In genomic region chr10:122878799-122879338, GRCh38 we compare ENCODE assay signal across 9 cellular contexts. TPM values are rescaled to one million over a fixed set of nuclear protein-coding genes. Genes with fewer than 3 reads are reported as not detected.
DNase-seq lines count a peak whose midpoint lies in the region; ATAC-seq, FAIRE-seq and TF ChIP-seq lines count a peak whose summit lies in the region.
"Had no signal": no experiment of that assay in that cellular context is flagged by ENCODE, and none has a peak within 500 bp of the region (broad histone marks: within the 10 kb centered on the region; RNA-seq: fewer than 3 reads in every experiment).

No MANE protein-coding gene starts in this region.

- TF ChIP-seq EP300 in GM12878 (IDR thresholded peaks at IDR 0.05; ENCODE audit: borderline replicate concordance in 1 of 2, control insufficient read depth in 1 of 2, low read depth in 2 of 2, low read length in 2 of 2) (no peak), upper lobe of left lung (IDR thresholded peaks at IDR 0.05) (no peak)

- H3K36me3 ChIP-seq in DND-41 (ENCODE audit: insufficient read depth, low read length) (no peaks in the 10 kb centered on the region; the same call in 1 of the 2 replicates), MM.1S (replicated peaks; ENCODE audit: insufficient read depth, low read length) (no peaks in the 10 kb centered on the region), GM12878 (ENCODE audit: control insufficient read depth in 2 of 2, insufficient read depth in 2 of 2, low read length in 1 of 2) (no peaks in the 10 kb centered on the region), upper lobe of left lung (no peaks in the 10 kb centered on the region)

- ATAC-seq in DND-41 (ENCODE audit: insufficient read depth, low read depth) (peak; percentile 20; the same call in 2 of the 3 replicates), GM21529 (IDR thresholded peaks at IDR 0.05; ENCODE audit: unreplicated experiment) (peak; percentile 9), GM12878 (peak; percentile 39), left lobe of liver (peak; percentile 8), upper lobe of left lung (ENCODE audit: low FRiP score in 2 of 2) (peak; percentile 29 to 54), GM21390 (IDR thresholded peaks at IDR 0.05; ENCODE audit: unreplicated experiment) (no peak)

- H3K4me2 ChIP-seq in DND-41 (ENCODE audit: insufficient read depth, low read length) (peak overlapping the region; percentile 71), MM.1S (ENCODE audit: low read depth, low read length) (peak overlapping the region; percentile 89), GM12878 (ENCODE audit: control insufficient read depth, insufficient read depth) (peak overlapping the region; percentile 51)

- TF ChIP-seq RAD21 in GM12878 (IDR thresholded peaks at IDR 0.05; ENCODE audit: insufficient read depth, low read depth, low read length) = no peak

- WGBS in GM12878 (ENCODE audit: insufficient coverage, insufficient replicate concordance, low lambda C conversion rate, missing lambda C conversion rate) = 2% methylated on average over 14 of the region's 14 CpGs
- WGBS in upper lobe of left lung, 2 donors = 35 to 56% methylated on average over 5 to 14 of the region's 14 CpGs

- RAD21 ChIA-PET in GM12878 (lab: Charles Lee; ENCODE audit: unreplicated experiment) = no interaction called here

- peak overlapping the region; percentile 83 to 98 for H3K4me3 ChIP-seq in DND-41 (ENCODE audit: low read depth in 1 of 2, low read length in 2 of 2)
- H3K4me3 ChIP-seq in MM.1S (ENCODE audit: low read length) = peak overlapping the region; percentile 70
- peak overlapping the region; percentile 82 for H3K4me3 ChIP-seq in GM12878
- H3K4me3 ChIP-seq in upper lobe of left lung = peak overlapping the region; percentile 39 to 77 (median 54)

- no peak for TF ChIP-seq POLR2A in GM12878 (IDR thresholded peaks at IDR 0.05; ENCODE audit: low read depth, low read length)
- TF ChIP-seq POLR2A in upper lobe of left lung (IDR thresholded peaks at IDR 0.05) = no peak

- DNase-seq in DND-41 (no peak), MM.1S (no peak), GM12878 (ENCODE audit: low read depth, low spot score) (no peak), left lobe of liver (ENCODE audit: low spot score) (no peak), upper lobe of left lung (no peak), HT-29 (ENCODE audit: low spot score) (no peak)

- CTCF ChIA-PET in GM12878 (lab: Yijun Ruan, JAX) = interaction anchor here (0.6 kb wide), 1 partner anchor 120 kb away, joined by 3 read pairs; no protein-coding TSS in a partner anchor

- H2AFZ ChIP-seq in DND-41 (ENCODE audit: low read depth, low read length) (peak overlapping the region; percentile 96), MM.1S (ENCODE audit: low read length) (peak overlapping the region; percentile 92), GM12878 (ENCODE audit: control insufficient read depth, low read depth, low read length) (peak overlapping the region; percentile 99)

- 0 out of 2 replicates have a peak, but pooled peaks cover 2% of the 10 kb centered on the region for H3F3A ChIP-seq in MM.1S (ENCODE audit: insufficient read depth, low read length)

- H3K9me2 ChIP-seq in MM.1S (replicated peaks; ENCODE audit: insufficient read depth, low read length) = no peaks in the 10 kb centered on the region

- no peaks in the 10 kb centered on the region for H3K27me3 ChIP-seq in DND-41 (ENCODE audit: insufficient read depth, low read length, poor library complexity)
- H3K27me3 ChIP-seq in MM.1S (replicated peaks; ENCODE audit: insufficient read depth, low read length) = no peaks in the 10 kb centered on the region
- no peaks in the 10 kb centered on the region for H3K27me3 ChIP-seq in GM12878 (replicated peaks in 1 of 2; ENCODE audit: control insufficient read depth in 2 of 2, insufficient read depth in 2 of 2, low read length in 1 of 2)
- H3K27me3 ChIP-seq in upper lobe of left lung = no peaks in the 10 kb centered on the region

- SMC1A ChIA-PET in GM12878 (lab: Charles Lee; ENCODE audit: uncharacterized antibody, unreplicated experiment) = no interaction called here

- BruUV-seq in GM12878 (replicated peaks; lab: Mats Ljungman, UMichigan) = TSS peak; percentile 79

- peaks cover 55% of the 10 kb centered on the region for H3K79me2 ChIP-seq in DND-41 (ENCODE audit: insufficient read depth, low read length)
- peaks cover 53% of the 10 kb centered on the region for H3K79me2 ChIP-seq in MM.1S (ENCODE audit: low read length)
- peaks cover 30% of the 10 kb centered on the region for H3K79me2 ChIP-seq in GM12878 (ENCODE audit: control insufficient read depth, insufficient read depth, low read length)

- in situ Hi-C loops in GM12878 (cut with MboI) = no loop called here

- intact Hi-C loops in GM12878 (cut with micrococcal nuclease; ENCODE audit: unreplicated experiment) = loop anchor here (5.0 kb wide), 1 partner anchor 73 kb away; the partner anchor contains the start of gene C10orf88

- no peak for TF ChIP-seq CTCF in DND-41 (IDR thresholded peaks at IDR 0.05; ENCODE audit: borderline replicate concordance, extremely low read depth, low read length, poor library complexity, severe bottlenecking)
- no peak for TF ChIP-seq CTCF in MM.1S (IDR thresholded peaks at IDR 0.05; ENCODE audit: low read length)
- no peak for TF ChIP-seq CTCF in GM12878 (IDR thresholded peaks at IDR 0.05 in 2 of 3, conservative IDR thresholded peaks at IDR 0.05 in 1 of 3; ENCODE audit: control insufficient read depth in 2 of 3, extremely low read depth in 1 of 3, insufficient read depth in 1 of 3, low read depth in 3 of 3, low read length in 3 of 3)
- TF ChIP-seq CTCF in upper lobe of left lung (IDR thresholded peaks at IDR 0.05) = no peak

- FAIRE-seq in GM12878 (lab: Jason Lieb, UNC) = no peak

- H3K9ac ChIP-seq in DND-41 (ENCODE audit: low read depth, low read length) (peak overlapping the region; percentile 80), MM.1S (ENCODE audit: low read length) (peak overlapping the region; percentile 63; the same call in 1 of the 2 replicates), GM12878 (ENCODE audit: control insufficient read depth, insufficient read depth, low read length) (peak overlapping the region; percentile 68)

- no peaks in the 10 kb centered on the region for H3K9me3 ChIP-seq in DND-41 (ENCODE audit: insufficient read depth, low read length, severe bottlenecking)
- H3K9me3 ChIP-seq in MM.1S (replicated peaks; ENCODE audit: insufficient read depth, low read length) = no peaks in the 10 kb centered on the region
- H3K9me3 ChIP-seq in GM12878 (replicated peaks; ENCODE audit: control insufficient read depth, insufficient read depth, low read length) = no peaks in the 10 kb centered on the region; the same call in 2 of the 3 replicates
- no peaks in the 10 kb centered on the region for H3K9me3 ChIP-seq in upper lobe of left lung

- POLR2A ChIA-PET in GM12878 (lab: Charles Lee) = interaction anchor here (0.7 kb wide), 1 partner anchor 1514 kb away, joined by 3 read pairs; no protein-coding TSS in a partner anchor

- H3K4me1 ChIP-seq in DND-41 (ENCODE audit: insufficient read depth, low read length) (peaks cover 30% of the 10 kb centered on the region), MM.1S (ENCODE audit: low read length) (peaks cover 4% of the 10 kb centered on the region), GM12878 (ENCODE audit: control insufficient read depth, insufficient read depth, low read length) (no peaks in the 10 kb centered on the region; the same call in 1 of the 2 replicates), upper lobe of left lung (peaks cover 7 to 21% (median 14%) of the 10 kb centered on the region in 4 donors)

- H3K27ac ChIP-seq in DND-41 (ENCODE audit: low read length) (peak overlapping the region; percentile 93), MM.1S (ENCODE audit: low read length) (no peak overlapping the region; the same call in 1 of the 2 replicates), GM12878 (ENCODE audit: control insufficient read depth, insufficient read depth) (peak overlapping the region; percentile 59), upper lobe of left lung (peak overlapping the region; percentile 21 to 70 (median 64))

- H4K20me1 ChIP-seq in DND-41 (ENCODE audit: insufficient read depth, low read length) = peaks cover 12% of the 10 kb centered on the region; the same call in 1 of the 2 replicates
- H4K20me1 ChIP-seq in MM.1S (ENCODE audit: insufficient read depth, low read length) = no peaks in the 10 kb centered on the region
- H4K20me1 ChIP-seq in GM12878 (ENCODE audit: control insufficient read depth, insufficient read depth) = no peaks in the 10 kb centered on the region

RNA-seq across cellular contexts. Expression of gene FAM24B, which starts 0.5 kb away (rescaled TPM):
- total RNA-seq in GM12878 (2013; cell fraction: nucleolus; rRNA removed) = 18.6 and 20.7 TPM in 2 replicates
- 7.2 and 8.6 TPM in 2 replicates for total RNA-seq in GM12878 (2014; rRNA removed)
- 6.1 and 6.2 TPM in 2 replicates for total RNA-seq in GM12878 (2014; rRNA removed; fragmentation: Illumina TruSeq; extraction: Trizol)
- total RNA-seq in GM12878 (2021) = 4.6 and 6.8 TPM in 2 replicates
- 13.3 TPM for polyA plus RNA-seq in GM12878 (2011; ENCODE audit: low read depth)
- 7.9 and 8.5 TPM in 2 replicates for polyA plus RNA-seq in GM12878 (2011; rRNA removed)
- 5.0 and 7.7 TPM in 2 replicates for polyA plus RNA-seq in GM12878 (2011; cell fraction: cytosol; rRNA removed)
- polyA plus RNA-seq in GM12878 (2011; cell fraction: nucleus; rRNA removed) = 14.0 and 15.8 TPM in 2 replicates
- 9.2 and 9.5 TPM in 2 replicates for polyA plus RNA-seq in GM12878 (2012)
- 4.3 and 7.3 TPM in 2 replicates for polyA plus RNA-seq in GM12878 (2014; fragmentation: Illumina TruSeq; extraction: Trizol)
- 10 to 100 TPM; 13.3 to 15.3 TPM for polyA plus RNA-seq in GM12878 (2014; fragmentation: Nextera tagmentation; extraction: Ambion mirVana)
- 11.6 and 12.3 TPM in 2 replicates for polyA plus RNA-seq in GM12878 (2014; rRNA removed)
- polyA plus RNA-seq in GM12878 (2016; fragmentation: Nextera tagmentation; extraction: Ambion mirVana) = 1 to 10 TPM; 4.8 to 6.6 TPM
- polyA minus RNA-seq in GM12878 (2011; rRNA and poly(A)+ RNA removed) = 1.2 and 3.7 TPM in 2 replicates
- 5.4 TPM in 1 of 2 replicates, not detected in the other for polyA minus RNA-seq in GM12878 (2011; cell fraction: cytosol; rRNA and poly(A)+ RNA removed)
- 3.9 and 6.9 TPM in 2 replicates for polyA minus RNA-seq in GM12878 (2011; cell fraction: nucleus; rRNA and poly(A)+ RNA removed)
- 0.60 TPM for total RNA-seq in left lobe of liver
- 10 to 100 TPM in 1 of 6 donors, 1 to 10 TPM in 5; 1.5 to 10.5 (median 3.4) TPM for total RNA-seq in upper lobe of left lung
- total RNA-seq in HT-29 (2014; rRNA removed; shearing (Covaris generic)) = not detected in 2 replicates

RNA-seq across cellular contexts. Expression of gene FAM24A, which starts 31.5 kb away (rescaled TPM):
- not detected in 2 replicates for total RNA-seq in GM12878 (2013; cell fraction: nucleolus; rRNA removed)
- total RNA-seq in GM12878 (2014; rRNA removed) = not detected in 2 replicates
- not detected in 2 replicates for total RNA-seq in GM12878 (2014; rRNA removed; fragmentation: Illumina TruSeq; extraction: Trizol)
- total RNA-seq in GM12878 (2021) = not detected in 2 replicates
- polyA plus RNA-seq in GM12878 (2011; ENCODE audit: low read depth) = not detected
- not detected in 2 replicates for polyA plus RNA-seq in GM12878 (2011; rRNA removed)
- not detected in 2 replicates for polyA plus RNA-seq in GM12878 (2011; cell fraction: cytosol; rRNA removed)
- polyA plus RNA-seq in GM12878 (2011; cell fraction: nucleus; rRNA removed) = not detected in 2 replicates
- not detected in 2 replicates for polyA plus RNA-seq in GM12878 (2012)
- not detected in 2 replicates for polyA plus RNA-seq in GM12878 (2014; fragmentation: Illumina TruSeq; extraction: Trizol)
- polyA plus RNA-seq in GM12878 (2014; fragmentation: Nextera tagmentation; extraction: Ambion mirVana) = not detected
- not detected in 2 replicates for polyA plus RNA-seq in GM12878 (2014; rRNA removed)
- polyA plus RNA-seq in GM12878 (2016; fragmentation: Nextera tagmentation; extraction: Ambion mirVana) = not detected
- polyA minus RNA-seq in GM12878 (2011; rRNA and poly(A)+ RNA removed) = not detected in 2 replicates
- polyA minus RNA-seq in GM12878 (2011; cell fraction: cytosol; rRNA and poly(A)+ RNA removed) = not detected in 2 replicates
- not detected in 2 replicates for polyA minus RNA-seq in GM12878 (2011; cell fraction: nucleus; rRNA and poly(A)+ RNA removed)
- total RNA-seq in left lobe of liver = not detected
- total RNA-seq in upper lobe of left lung = not detected
- total RNA-seq in HT-29 (2014; rRNA removed; shearing (Covaris generic)) = not detected in 2 replicates
- total RNA-seq: T-helper 2 cell treated with Interferon-gamma antibody and Interleukin-4, amounts not matched to agents 100 ng/mL and 5 ng/mL, for 36 hours had no signal

RNA-seq across cellular contexts. Expression of gene CUZD1, which starts 33.2 kb away (rescaled TPM):
- total RNA-seq in GM12878 (2013; cell fraction: nucleolus; rRNA removed) = 3.6 and 4.0 TPM in 2 replicates
- 1.6 and 1.9 TPM in 2 replicates for total RNA-seq in GM12878 (2014; rRNA removed)
- total RNA-seq in GM12878 (2014; rRNA removed; fragmentation: Illumina TruSeq; extraction: Trizol) = 1.2 and 1.4 TPM in 2 replicates
- 1.3 and 1.7 TPM in 2 replicates for total RNA-seq in GM12878 (2021)
- 0.34 TPM for polyA plus RNA-seq in GM12878 (2011; ENCODE audit: low read depth)
- polyA plus RNA-seq in GM12878 (2011; rRNA removed) = 2.3 and 2.5 TPM in 2 replicates
- polyA plus RNA-seq in GM12878 (2011; cell fraction: cytosol; rRNA removed) = 1.2 and 1.4 TPM in 2 replicates
- polyA plus RNA-seq in GM12878 (2011; cell fraction: nucleus; rRNA removed) = 6.2 and 6.7 TPM in 2 replicates
- polyA plus RNA-seq in GM12878 (2012) = 0.49 and 0.88 TPM in 2 replicates
- polyA plus RNA-seq in GM12878 (2014; fragmentation: Illumina TruSeq; extraction: Trizol) = 1.8 and 1.9 TPM in 2 replicates
- under 1 TPM; 0.66 to 0.68 TPM for polyA plus RNA-seq in GM12878 (2014; fragmentation: Nextera tagmentation; extraction: Ambion mirVana)
- 1.5 TPM in 2 replicates for polyA plus RNA-seq in GM12878 (2014; rRNA removed)
- polyA plus RNA-seq in GM12878 (2016; fragmentation: Nextera tagmentation; extraction: Ambion mirVana) = under 1 TPM; 0.67 to 0.78 TPM
- 1.3 and 1.8 TPM in 2 replicates for polyA minus RNA-seq in GM12878 (2011; rRNA and poly(A)+ RNA removed)
- not detected in 2 replicates for polyA minus RNA-seq in GM12878 (2011; cell fraction: cytosol; rRNA and poly(A)+ RNA removed)
- 2.4 and 2.9 TPM in 2 replicates for polyA minus RNA-seq in GM12878 (2011; cell fraction: nucleus; rRNA and poly(A)+ RNA removed)
- total RNA-seq in left lobe of liver = 1.6 TPM
- 1 to 10 TPM in 3 of 6 donors, under 1 TPM in 2, not detected in 1; 0.30 to 4.2 (median 1.1) TPM for total RNA-seq in upper lobe of left lung
- total RNA-seq in HT-29 (2014; rRNA removed; shearing (Covaris generic)) = not detected in 2 replicates
